ENCODE assay signal across 8 cellular contexts in genomic region chr20:25197173-25197869, GRCh38.
DNase-seq lines count a peak whose midpoint lies in the region; ATAC-seq and TF ChIP-seq lines count a peak whose summit lies in the region.

No MANE protein-coding gene starts in this region.

- peak; percentile 43 for DNase-seq in activated T-cell treated with anti-CD3 and anti-CD28 coated beads, Interleukin-2, amount 50 U/mL, for 24 hours
- DNase-seq in activated T-cell treated with anti-CD3 and anti-CD28 coated beads for 4 hours (no peak), RWPE2 (ENCODE audit: low spot score) (no peak), epithelial cell of esophagus (ENCODE audit: low read depth) (no peak), NCI-H2227 (lab: John Stamatoyannopoulos, UW; ENCODE audit: unreplicated experiment) (no peak), OCI-M2 (lab: John Stamatoyannopoulos, UW; ENCODE audit: unreplicated experiment) (no peak)

- peak overlapping the region; percentile 87 for H3K27ac Mint-ChIP-seq in activated T-cell treated with anti-CD3 and anti-CD28 coated beads, Interleukin-2, amount 50 U/mL, for 24 hours
- H3K27ac Mint-ChIP-seq in stimulated activated memory B cell treated with anti-CD40 and anti-IgM and Interleukin-4, amounts not matched to agents 10 μg/mL and 1 μg/mL and 100 μg/mL, for 72 hours = peak overlapping the region; percentile 33

- H3K4me1 Mint-ChIP-seq in activated T-cell treated with anti-CD3 and anti-CD28 coated beads, Interleukin-2, amount 50 U/mL, for 24 hours (ENCODE audit: low read depth) = peaks cover 56% of the 10 kb centered on the region
- H3K4me1 Mint-ChIP-seq in stimulated activated memory B cell treated with anti-CD40 and anti-IgM and Interleukin-4, amounts not matched to agents 10 μg/mL and 1 μg/mL and 100 μg/mL, for 72 hours = peaks cover 52% of the 10 kb centered on the region

- H3K36me3 ChIP-seq in RWPE2 (ENCODE audit: low read depth) = peaks cover 26% of the 10 kb centered on the region

- no peaks in the 10 kb centered on the region for H3K27me3 ChIP-seq in RWPE2 (ENCODE audit: insufficient read depth, poor library complexity, severe bottlenecking)

- peak overlapping the region; percentile 92 for H3K4me3 Mint-ChIP-seq in activated T-cell treated with anti-CD3 and anti-CD28 coated beads, Interleukin-2, amount 50 U/mL, for 24 hours
- peak overlapping the region; percentile 49 for H3K4me3 Mint-ChIP-seq in stimulated activated memory B cell treated with anti-CD40 and anti-IgM and Interleukin-4, amounts not matched to agents 10 μg/mL and 1 μg/mL and 100 μg/mL, for 72 hours

- peaks cover 10% of the 10 kb centered on the region for H3K36me3 Mint-ChIP-seq in activated T-cell treated with anti-CD3 and anti-CD28 coated beads, Interleukin-2, amount 50 U/mL, for 24 hours (ENCODE audit: low read depth)
- H3K36me3 Mint-ChIP-seq in stimulated activated memory B cell treated with anti-CD40 and anti-IgM and Interleukin-4, amounts not matched to agents 10 μg/mL and 1 μg/mL and 100 μg/mL, for 72 hours = peaks cover 19% of the 10 kb centered on the region

- H3K27me3 Mint-ChIP-seq in activated T-cell treated with anti-CD3 and anti-CD28 coated beads, Interleukin-2, amount 50 U/mL, for 24 hours = no peaks in the 10 kb centered on the region
- no peaks in the 10 kb centered on the region for H3K27me3 Mint-ChIP-seq in stimulated activated memory B cell treated with anti-CD40 and anti-IgM and Interleukin-4, amounts not matched to agents 10 μg/mL and 1 μg/mL and 100 μg/mL, for 72 hours

- ATAC-seq in RWPE2 (ENCODE audit: low read depth) = no peak
- no peak for ATAC-seq in stimulated activated memory B cell treated with anti-CD40 and anti-IgM and Interleukin-4, amounts not matched to agents 10 μg/mL and 1 μg/mL and 100 μg/mL, for 72 hours
- no peak for ATAC-seq in GM18517 (IDR thresholded peaks at IDR 0.05; ENCODE audit: unreplicated experiment)

- H3K9me3 ChIP-seq in RWPE2 (ENCODE audit: severe bottlenecking) = no peaks in the 10 kb centered on the region

- TF ChIP-seq CTCF in RWPE2 (IDR thresholded peaks at IDR 0.05; ENCODE audit: poor library complexity, severe bottlenecking) (peak; percentile 20), epithelial cell of esophagus (IDR thresholded peaks at IDR 0.05; ENCODE audit: insufficient read depth, low read depth, low read length, missing control alignments) (peak; percentile 37)

- H3K9me3 Mint-ChIP-seq in activated T-cell treated with anti-CD3 and anti-CD28 coated beads, Interleukin-2, amount 50 U/mL, for 24 hours = no peaks in the 10 kb centered on the region
- no peaks in the 10 kb centered on the region for H3K9me3 Mint-ChIP-seq in stimulated activated memory B cell treated with anti-CD40 and anti-IgM and Interleukin-4, amounts not matched to agents 10 μg/mL and 1 μg/mL and 100 μg/mL, for 72 hours

- no peaks in the 10 kb centered on the region for H3K4me1 ChIP-seq in RWPE2 (ENCODE audit: insufficient read depth, poor library complexity, severe bottlenecking)

- H3K27ac ChIP-seq in RWPE2 (ENCODE audit: poor library complexity, severe bottlenecking) = peak overlapping the region; percentile 53

- peak overlapping the region; percentile 69 for H3K4me3 ChIP-seq in RWPE2 (ENCODE audit: severe bottlenecking)
- H3K4me3 ChIP-seq in epithelial cell of esophagus (ENCODE audit: low read length) = no peak overlapping the region
